ENCODE assay signal across 20 cellular contexts in the genomic region with DNA sequence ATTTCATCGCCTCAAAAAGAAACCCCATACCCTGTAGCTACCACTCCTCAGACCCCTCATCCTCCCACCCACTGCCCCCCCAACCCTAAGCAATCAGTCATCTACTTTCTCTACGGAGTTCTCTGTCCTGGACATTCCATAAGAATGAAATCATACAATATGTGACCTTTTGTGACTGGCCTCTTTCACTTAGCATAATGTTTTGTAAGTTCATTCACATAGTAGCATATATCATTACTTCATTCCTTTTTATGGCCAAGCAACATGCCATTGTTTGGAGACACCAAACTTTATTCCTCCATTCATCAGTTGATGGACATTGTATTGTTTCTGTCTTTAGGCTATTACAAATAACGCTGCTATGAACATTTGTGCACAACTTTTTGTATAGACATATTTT.
DNase-seq lines count a peak whose midpoint lies in the region; ATAC-seq and TF ChIP-seq lines count a peak whose summit lies in the region.
"Had no signal": no experiment of that assay in that cellular context is flagged by ENCODE, and none has a peak within 500 bp of the region (broad histone marks: within the 10 kb centered on the region; RNA-seq: fewer than 3 reads in every experiment).

No MANE protein-coding gene starts in this region.

- DNase-seq in EH (ENCODE audit: low read depth) (peak; percentile 52), M059J (ENCODE audit: low read depth) (peak; percentile 73), cardiac fibroblast (ENCODE audit: low read depth in 2 of 2) (peak; percentile 45 to 75), kidney tubule cell (ENCODE audit: low spot score) (peak; percentile 75), DMS79 treated with DMSO at 0.1 percent for 48 hours (lab: John Stamatoyannopoulos, UW) (no peak), NCI-H128 (lab: John Stamatoyannopoulos, UW; ENCODE audit: unreplicated experiment) (no peak)
- no peak for DNase-seq in activated naive CD4-positive, alpha-beta T cell treated with Interleukin-2 at 50 U/mL for 16 hours
- DNase-seq: activated CD4-positive, alpha-beta T cell treated with anti-CD3 and anti-CD28 coated beads, Interleukin-2, amount 10 ng/mL, durations not matched to agents 7 days and 5 days; activated CD8-positive, alpha-beta memory T cell treated with anti-CD3 and anti-CD28 coated beads, Interleukin-2, amount 10 ng/mL, durations not matched to agents 7 days and 5 days; activated naive CD4-positive, alpha-beta T cell treated with anti-CD3 and anti-CD28 coated beads, Interleukin-2, amount 50 U/mL, for 16 hours; C1 segment of cervical spinal cord; Calu3; head of caudate nucleus; NCI-H1105 treated with DMSO at 0.1 percent for 48 hours; NCI-H2081 treated with DMSO at 0.1 percent for 48 hours; pancreas; sigmoid colon; substantia nigra had no signal

- no peak for TF ChIP-seq CTCF in cardiac fibroblast (IDR thresholded peaks at IDR 0.05; ENCODE audit: low read depth, low read length)

- ATAC-seq in GM19035 (IDR thresholded peaks at IDR 0.05; ENCODE audit: unreplicated experiment) = no peak
- ATAC-seq: activated CD8-positive, alpha-beta memory T cell treated with anti-CD3 and anti-CD28 coated beads, Interleukin-2, amount 10 ng/mL, durations not matched to agents 7 days and 5 days; natural killer cell treated with Interleukin-12 subunit alpha and Interleukin-12 subunit beta and Interleukin-15 and Interleukin-18, amount 100 ng/mL, for 72 hours had no signal

- H3K4me3 ChIP-seq in cardiac fibroblast (replicated peaks in 1 of 2; ENCODE audit: low read depth in 2 of 2, low read length in 2 of 2) = no peak overlapping the region
- H3K4me3 ChIP-seq: pancreas, sigmoid colon had no signal

Comparison
In these comparisons a context has a peak if more than half of its experiments do, and no peak if none do; other contexts are left out.
1. DNase-seq: peak in EH (single experiment), M059J (single experiment), cardiac fibroblast (2 of 2) and kidney tubule cell (single experiment); none in DMS79 treated with DMSO at 0.1 percent for 48 hours (single experiment), activated naive CD4-positive, alpha-beta T cell treated with Interleukin-2 at 50 U/mL for 16 hours (single experiment) and NCI-H128 (single experiment).